ENCODE assay signal across 1 cellular context in the genomic region with DNA sequence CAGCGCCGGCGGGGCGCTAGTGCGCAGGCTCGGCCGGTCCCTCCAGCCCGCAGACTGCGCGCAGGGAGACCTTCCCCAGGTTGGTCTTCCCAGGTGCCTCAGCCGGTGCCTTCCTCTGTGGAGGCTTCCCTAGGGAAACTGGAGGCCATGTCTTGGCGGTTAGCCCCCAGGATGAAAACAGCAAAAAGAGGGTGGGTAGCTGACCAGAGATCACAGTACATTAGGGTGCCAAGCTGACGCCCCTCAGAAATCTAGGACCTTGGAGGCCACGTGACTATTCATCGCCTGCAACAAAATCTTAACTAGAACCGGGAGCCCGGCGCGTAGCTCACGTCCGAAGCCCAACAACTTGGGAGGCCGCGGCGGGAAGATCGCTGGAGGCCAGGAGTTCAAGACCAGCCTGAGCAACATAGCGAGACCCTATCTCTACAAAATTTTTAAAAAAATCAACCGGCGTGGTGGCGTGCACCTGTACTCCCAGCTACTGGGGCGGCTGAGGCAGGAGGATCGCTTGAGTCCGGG.
TF ChIP-seq lines count a peak whose summit lies in the region.

No MANE protein-coding gene starts in this region.

TF ChIP-seq in HepG2, 621 proteins besides CTCF, POLR2A, EP300 and RAD21 (continues in another document):
- TF ChIP-seq SALL1 (CRISPR knock-in tag; IDR thresholded peaks at IDR 0.05) = peak; percentile 3; the same call in 1 of the 2 replicates
- 0 out of 2 replicates have a peak, but pooled peaks have one; percentile 29 for TF ChIP-seq ZBTB43 (CRISPR knock-in tag; conservative IDR thresholded peaks at IDR 0.05)
- peak; percentile 4 for TF ChIP-seq XRCC5 (optimal IDR thresholded peaks at IDR 0.05; ENCODE audit: low read length)
- TF ChIP-seq MTA3 (CRISPR knock-in tag; IDR thresholded peaks at IDR 0.05) = no peak
- TF ChIP-seq KDM2A (CRISPR knock-in tag; IDR thresholded peaks at IDR 0.05; ENCODE audit: borderline replicate concordance, low read depth) = peak; percentile 25; the same call in 1 of the 2 replicates
- TF ChIP-seq, protein P1, sequence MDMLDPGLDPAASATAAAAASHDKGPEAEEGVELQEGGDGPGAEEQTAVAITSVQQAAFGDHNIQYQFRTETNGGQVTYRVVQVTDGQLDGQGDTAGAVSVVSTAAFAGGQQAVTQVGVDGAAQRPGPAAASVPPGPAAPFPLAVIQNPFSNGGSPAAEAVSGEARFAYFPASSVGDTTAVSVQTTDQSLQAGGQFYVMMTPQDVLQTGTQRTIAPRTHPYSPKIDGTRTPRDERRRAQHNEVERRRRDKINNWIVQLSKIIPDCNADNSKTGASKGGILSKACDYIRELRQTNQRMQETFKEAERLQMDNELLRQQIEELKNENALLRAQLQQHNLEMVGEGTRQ (IDR thresholded peaks at IDR 0.05; ENCODE audit: low read depth, low read length) = no peak
- TF ChIP-seq, protein P1 (CRISPR knock-in tag; IDR thresholded peaks at IDR 0.05; ENCODE audit: borderline replicate concordance) = peak; percentile 69; the same call in 1 of the 2 replicates
- no peak for TF ChIP-seq RBAK (CRISPR knock-in tag; IDR thresholded peaks at IDR 0.05)
- TF ChIP-seq ESRRA (CRISPR knock-in tag; IDR thresholded peaks at IDR 0.05; ENCODE audit: low read depth) = 0 out of 2 replicates have a peak, but pooled peaks have one; percentile 1
- TF ChIP-seq ZBTB7A (CRISPR knock-in tag; IDR thresholded peaks at IDR 0.05) = peak; percentile 66; the same call in 1 of the 2 replicates
- TF ChIP-seq ZNF607 (CRISPR knock-in tag; IDR thresholded peaks at IDR 0.05; ENCODE audit: borderline replicate concordance) = 0 out of 2 replicates have a peak, but pooled peaks have one; percentile 13
- TF ChIP-seq ZBTB40 (IDR thresholded peaks at IDR 0.05) = no peak
- TF ChIP-seq ZBTB40 (CRISPR knock-in tag; IDR thresholded peaks at IDR 0.05) = no peak
- TF ChIP-seq ZBTB38 (CRISPR knock-in tag; IDR thresholded peaks at IDR 0.05) = peak; percentile 46; the same call in 1 of the 2 replicates
- TF ChIP-seq POLR2AphosphoS5 (IDR thresholded peaks at IDR 0.05; ENCODE audit: low read depth, low read length) = peak; percentile 60
- TF ChIP-seq ZNF619 (CRISPR knock-in tag; IDR thresholded peaks at IDR 0.05) = 0 out of 2 replicates have a peak, but pooled peaks have one; percentile 69
- 0 out of 2 replicates have a peak, but pooled peaks have one; percentile 44 for TF ChIP-seq TAF1 (CRISPR knock-in tag; IDR thresholded peaks at IDR 0.05)
- TF ChIP-seq MAZ (IDR thresholded peaks at IDR 0.05; ENCODE audit: borderline replicate concordance, low read depth, low read length) = no peak
- TF ChIP-seq MAZ (CRISPR knock-in tag; IDR thresholded peaks at IDR 0.05; ENCODE audit: low read depth) = peak; percentile 58; the same call in 1 of the 2 replicates
- TF ChIP-seq RFXAP (CRISPR knock-in tag; IDR thresholded peaks at IDR 0.05; ENCODE audit: borderline replicate concordance) = 0 out of 2 replicates have a peak, but pooled peaks have one; percentile 48
- no peak for TF ChIP-seq ZNF20 (CRISPR knock-in tag; IDR thresholded peaks at IDR 0.05)
- no peak for TF ChIP-seq ERF (CRISPR knock-in tag; IDR thresholded peaks at IDR 0.05)
- 0 out of 2 replicates have a peak, but pooled peaks have one; percentile 22 for TF ChIP-seq ZNF777 (CRISPR knock-in tag; IDR thresholded peaks at IDR 0.05)
- 0 out of 2 replicates have a peak, but pooled peaks have one; percentile 31 for TF ChIP-seq ZNF446 (CRISPR knock-in tag; IDR thresholded peaks at IDR 0.05)
- TF ChIP-seq KDM5A (IDR thresholded peaks at IDR 0.05; ENCODE audit: borderline replicate concordance, low read length) = peak; percentile 12; the same call in 1 of the 2 replicates
- 0 out of 2 replicates have a peak, but pooled peaks have one; percentile 2 for TF ChIP-seq ZNF333 (CRISPR knock-in tag; IDR thresholded peaks at IDR 0.05; ENCODE audit: borderline replicate concordance)
- TF ChIP-seq CBX1 (IDR thresholded peaks at IDR 0.05; ENCODE audit: low read depth) = peak; percentile 21
- 0 out of 2 replicates have a peak, but pooled peaks have one; percentile 60 for TF ChIP-seq ZZZ3 (CRISPR knock-in tag; IDR thresholded peaks at IDR 0.05; ENCODE audit: borderline replicate concordance)
- no peak for TF ChIP-seq ZNF841 (CRISPR knock-in tag; IDR thresholded peaks at IDR 0.05; ENCODE audit: borderline replicate concordance)
- no peak for TF ChIP-seq HNRNPK (IDR thresholded peaks at IDR 0.05; ENCODE audit: low read depth, low read length, poor library complexity, severe bottlenecking)
- no peak for TF ChIP-seq TARDBP (CRISPR knock-in tag; IDR thresholded peaks at IDR 0.05)
- peak; percentile 51; the same call in 1 of the 2 replicates for TF ChIP-seq GMEB1 (CRISPR knock-in tag; IDR thresholded peaks at IDR 0.05; ENCODE audit: borderline replicate concordance)
- TF ChIP-seq NFKB2 (CRISPR knock-in tag; IDR thresholded peaks at IDR 0.05; ENCODE audit: borderline replicate concordance) = peak; percentile 63; the same call in 1 of the 2 replicates
- TF ChIP-seq, protein P2, sequence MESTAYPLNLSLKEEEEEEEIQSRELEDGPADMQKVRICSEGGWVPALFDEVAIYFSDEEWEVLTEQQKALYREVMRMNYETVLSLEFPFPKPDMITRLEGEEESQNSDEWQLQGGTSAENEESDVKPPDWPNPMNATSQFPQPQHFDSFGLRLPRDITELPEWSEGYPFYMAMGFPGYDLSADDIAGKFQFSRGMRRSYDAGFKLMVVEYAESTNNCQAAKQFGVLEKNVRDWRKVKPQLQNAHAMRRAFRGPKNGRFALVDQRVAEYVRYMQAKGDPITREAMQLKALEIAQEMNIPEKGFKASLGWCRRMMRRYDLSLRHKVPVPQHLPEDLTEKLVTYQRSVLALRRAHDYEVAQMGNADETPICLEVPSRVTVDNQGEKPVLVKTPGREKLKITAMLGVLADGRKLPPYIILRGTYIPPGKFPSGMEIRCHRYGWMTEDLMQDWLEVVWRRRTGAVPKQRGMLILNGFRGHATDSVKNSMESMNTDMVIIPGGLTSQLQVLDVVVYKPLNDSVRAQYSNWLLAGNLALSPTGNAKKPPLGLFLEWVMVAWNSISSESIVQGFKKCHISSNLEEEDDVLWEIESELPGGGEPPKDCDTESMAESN (CRISPR knock-in tag; conservative IDR thresholded peaks at IDR 0.05) = 0 out of 2 replicates have a peak, but pooled peaks have one; percentile 0
- TF ChIP-seq ZNF350 (CRISPR knock-in tag; IDR thresholded peaks at IDR 0.05; ENCODE audit: borderline replicate concordance, low read depth) = 0 out of 2 replicates have a peak, but pooled peaks have one; percentile 10
- TF ChIP-seq ZSCAN9 (CRISPR knock-in tag; IDR thresholded peaks at IDR 0.05; ENCODE audit: borderline replicate concordance) = no peak
- no peak for TF ChIP-seq TOPORS (CRISPR knock-in tag; IDR thresholded peaks at IDR 0.05)
- TF ChIP-seq NKX3-1 (CRISPR knock-in tag; IDR thresholded peaks at IDR 0.05) = 0 out of 2 replicates have a peak, but pooled peaks have one; percentile 50
- TF ChIP-seq, protein P3, sequence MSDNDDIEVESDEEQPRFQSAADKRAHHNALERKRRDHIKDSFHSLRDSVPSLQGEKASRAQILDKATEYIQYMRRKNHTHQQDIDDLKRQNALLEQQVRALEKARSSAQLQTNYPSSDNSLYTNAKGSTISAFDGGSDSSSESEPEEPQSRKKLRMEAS (IDR thresholded peaks at IDR 0.05) = no peak
- TF ChIP-seq CBFB (CRISPR knock-in tag; IDR thresholded peaks at IDR 0.05) = no peak
- TF ChIP-seq SMAD1 (CRISPR knock-in tag; IDR thresholded peaks at IDR 0.05; ENCODE audit: borderline replicate concordance, low read depth) = peak; percentile 88; the same call in 1 of the 2 replicates
- no peak for TF ChIP-seq ZNF326 (CRISPR knock-in tag; IDR thresholded peaks at IDR 0.05; ENCODE audit: borderline replicate concordance)
